21 cellular contexts compared by ENCODE assay signal in genomic region chr17:59380474-59380873, GRCh38. TPM values are rescaled to one million over a fixed set of nuclear protein-coding genes. Genes with fewer than 3 reads are reported as not detected.
A peak's percentile ranks its signal among the peaks of the same experiment; 100 is the strongest.
DNase-seq lines count a peak whose midpoint lies in the region; ATAC-seq and TF ChIP-seq lines count a peak whose summit lies in the region.
"Had no signal": no experiment of that assay in that cellular context is flagged by ENCODE, and none has a peak within 500 bp of the region (broad histone marks: within the 10 kb centered on the region; RNA-seq: fewer than 3 reads in every experiment).

No MANE protein-coding gene starts in this region.

- no peak overlapping the region for H2BK15ac ChIP-seq in mesenchymal stem cell (ENCODE audit: low read depth, poor library complexity, severe bottlenecking)

- DNase-seq in WTC11 (ENCODE audit: low spot score): no peak
- no peak for DNase-seq in body of pancreas
- no peak for DNase-seq in substantia nigra (lab: John Stamatoyannopoulos, UW)
- DNase-seq in HuH-7 (ENCODE audit: low spot score): no peak
- DNase-seq in NCI-H748 treated with DMSO at 0.1 percent for 48 hours (lab: John Stamatoyannopoulos, UW): no peak
- no peak for DNase-seq in mesenchymal stem cell
- DNase-seq: activated CD4-positive, alpha-beta T cell treated with anti-CD3 and anti-CD28 coated beads for 48 hours; activated effector memory CD4-positive, alpha-beta T cell treated with Interleukin-2 at 50 U/mL for 16 hours; amniotic stem cell; CD4-positive, alpha-beta T cell; glutamatergic neuron; MM.1S; NCI-H1694; SIG-M5; stimulated activated CD4-positive, alpha-beta T cell treated with anti-CD3 and anti-CD28 coated beads, Interleukin-12 subunit alpha, Interleukin-12 subunit beta, amount 100 ng/mL, for 4 hours; stimulated activated CD8-positive, alpha-beta memory T cell treated with anti-CD3 and anti-CD28 coated beads, Interleukin-4, amount 100 ng/mL, for 48 hours; testis had no signal

- H2BK12ac ChIP-seq in mesenchymal stem cell (ENCODE audit: low read length in 2 of 2): no peak overlapping the region

- no peak overlapping the region for H2BK5ac ChIP-seq in mesenchymal stem cell (ENCODE audit: low read depth, low read length, poor library complexity, severe bottlenecking)

- no peak overlapping the region for H3K18ac ChIP-seq in mesenchymal stem cell (ENCODE audit: low read depth in 1 of 2, low read length in 2 of 2)

- no peak overlapping the region for H4K91ac ChIP-seq in mesenchymal stem cell (ENCODE audit: low read length)

- no peak overlapping the region for H3K14ac ChIP-seq in mesenchymal stem cell (ENCODE audit: low read length in 2 of 2)

- H3K4me2 ChIP-seq in mesenchymal stem cell (ENCODE audit: low read length, poor library complexity, severe bottlenecking): no peak overlapping the region
- H3K4me2 ChIP-seq: neural progenitor cell had no signal

- no peak overlapping the region for H2AK5ac ChIP-seq in mesenchymal stem cell (ENCODE audit: low read length, severe bottlenecking)

- CTCF ChIA-PET in WTC11 (lab: Charles Lee): interaction anchor here (1.5 kb wide), 1 partner anchor 15 kb away, joined by 4 read pairs; no protein-coding TSS in a partner anchor

- peaks cover 56% of the 10 kb centered on the region for H3K4me1 ChIP-seq in body of pancreas
- H3K4me1 ChIP-seq in mucosa of rectum (ENCODE audit: control insufficient read depth in 2 of 2, insufficient read depth in 2 of 2, low read length in 2 of 2): peaks cover 37 to 43% of the 10 kb centered on the region in 2 donors
- H3K4me1 ChIP-seq in mesenchymal stem cell (ENCODE audit: control insufficient read depth, insufficient read depth, low read depth, low read length): peaks cover 14% of the 10 kb centered on the region

- H3K79me1 ChIP-seq in mesenchymal stem cell (replicated peaks; ENCODE audit: low read length, poor library complexity, severe bottlenecking): peaks cover 7% of the 10 kb centered on the region

- POLR2A ChIA-PET in WTC11 (lab: Charles Lee): interaction anchor here (0.6 kb wide), 1 partner anchor 177 kb away, joined by 8 read pairs; no protein-coding TSS in a partner anchor

- no peak overlapping the region for H2BK120ac ChIP-seq in mesenchymal stem cell (ENCODE audit: low read depth, low read length)

- no peak overlapping the region for H3K4me3 Mint-ChIP-seq in WTC11
- H3K4me3 Mint-ChIP-seq: CD4-positive, alpha-beta T cell; neural progenitor cell had no signal

- H3K36me3 ChIP-seq in body of pancreas (replicated peaks in 1 of 2; ENCODE audit: insufficient read depth in 1 of 2, low read depth in 2 of 2): no peaks in the 10 kb centered on the region
- H3K36me3 ChIP-seq in mucosa of rectum (ENCODE audit: control insufficient read depth in 2 of 2, insufficient read depth in 2 of 2, low read length in 2 of 2): no peaks in the 10 kb centered on the region
- H3K36me3 ChIP-seq in mesenchymal stem cell (ENCODE audit: control insufficient read depth in 1 of 2, insufficient read depth in 2 of 2, low read depth in 1 of 2, low read length in 2 of 2): peaks cover 3 to 8% of the 10 kb centered on the region in 2 experiments
- H3K36me3 ChIP-seq: neural progenitor cell had no signal

- ATAC-seq in WTC11 (no peak), body of pancreas (no peak), HG02610 (IDR thresholded peaks at IDR 0.05; ENCODE audit: unreplicated experiment) (no peak)
- ATAC-seq: left lobe of liver had no signal

- TF ChIP-seq CTCF in WTC11 (IDR thresholded peaks at IDR 0.05) (no peak), body of pancreas (IDR thresholded peaks at IDR 0.05) (no peak)

- H3K27ac ChIP-seq in body of pancreas (peak overlapping the region in 3 of 4 donors; percentile 80 to 85 (median 83)), mucosa of rectum (ENCODE audit: low read depth in 2 of 2, low read length in 2 of 2) (peak overlapping the region; percentile 66 to 67), substantia nigra (ENCODE audit: low read depth, low read length, poor library complexity, severe bottlenecking) (peak overlapping the region; percentile 99), mesenchymal stem cell (ENCODE audit: low read length, poor library complexity, severe bottlenecking) (no peak overlapping the region)
- H3K27ac ChIP-seq: neural progenitor cell, testis had no signal

- H3K36me3 Mint-ChIP-seq in WTC11: no peaks in the 10 kb centered on the region

- no peak overlapping the region for H4K8ac ChIP-seq in mesenchymal stem cell (ENCODE audit: low read length)

- intact Hi-C loops in body of pancreas (cut with DNase I): no loop called here

- no peaks in the 10 kb centered on the region for H3K27me3 Mint-ChIP-seq in WTC11 (ENCODE audit: low read depth)
- H3K27me3 Mint-ChIP-seq: CD4-positive, alpha-beta T cell had no signal

- H3K27ac Mint-ChIP-seq in WTC11: peak overlapping the region; percentile 54; the same call in 1 of the 2 replicates
- H3K27ac Mint-ChIP-seq: neural progenitor cell had no signal

- H2AFZ ChIP-seq in mesenchymal stem cell (ENCODE audit: low read depth, low read length): no peak overlapping the region
- H2AFZ ChIP-seq: neural progenitor cell had no signal

- H3K23ac ChIP-seq in mesenchymal stem cell (ENCODE audit: low read length in 2 of 2): no peak overlapping the region

- H3K4ac ChIP-seq in mesenchymal stem cell (ENCODE audit: low read depth in 1 of 2, low read length in 2 of 2): no peak overlapping the region

- no peak overlapping the region for H3K4me3 ChIP-seq in body of pancreas
- H3K4me3 ChIP-seq in mucosa of rectum (ENCODE audit: low read length in 2 of 2): no peak overlapping the region
- no peak overlapping the region for H3K4me3 ChIP-seq in mesenchymal stem cell (ENCODE audit: insufficient read depth in 1 of 2, low read depth in 1 of 2, low read length in 2 of 2)
- H3K4me3 ChIP-seq: neural progenitor cell, testis had no signal

- H3K9me3 ChIP-seq in body of pancreas: no peaks in the 10 kb centered on the region
- H3K9me3 ChIP-seq in mucosa of rectum (ENCODE audit: control insufficient read depth in 2 of 2, low read length in 2 of 2): no peaks in the 10 kb centered on the region
- no peaks in the 10 kb centered on the region for H3K9me3 ChIP-seq in mesenchymal stem cell (ENCODE audit: control insufficient read depth, low read length)
- H3K9me3 ChIP-seq: testis had no signal

- peaks cover 10% of the 10 kb centered on the region for H3K4me1 Mint-ChIP-seq in WTC11

- no peak overlapping the region for H3K9ac ChIP-seq in mucosa of rectum (ENCODE audit: low read depth in 1 of 2, low read length in 2 of 2)
- no peak overlapping the region for H3K9ac ChIP-seq in mesenchymal stem cell (ENCODE audit: low read length)
- H3K9ac ChIP-seq: neural progenitor cell had no signal

- H3K27me3 ChIP-seq in body of pancreas (no peaks in the 10 kb centered on the region), mucosa of rectum (ENCODE audit: control insufficient read depth in 2 of 2, insufficient read depth in 2 of 2, low read length in 2 of 2) (no peaks in the 10 kb centered on the region), mesenchymal stem cell (ENCODE audit: control insufficient read depth in 1 of 2, insufficient read depth in 1 of 2, low read length in 2 of 2) (no peaks in the 10 kb centered on the region)
- H3K27me3 ChIP-seq: neural progenitor cell, testis had no signal

- WGBS in body of pancreas, 2 donors: 94 to 97% methylated on average over 3 of the region's 3 CpGs
- WGBS in mesenchymal stem cell: 95% methylated on average over 1 of the region's 3 CpGs

- no peak for TF ChIP-seq POLR2A in body of pancreas (IDR thresholded peaks at IDR 0.05)

- H3K9me3 Mint-ChIP-seq in WTC11: peaks cover 3% of the 10 kb centered on the region; the same call in 1 of the 2 replicates
- H3K9me3 Mint-ChIP-seq: CD4-positive, alpha-beta T cell; neural progenitor cell had no signal

TF ChIP-seq in WTC11, 78 proteins besides CTCF, POLR2A, EP300 and RAD21 (continues in another document):
- no peak for TF ChIP-seq NFYB (CRISPR knock-in tag; conservative IDR thresholded peaks at IDR 0.05; ENCODE audit: low read depth)
- no peak for TF ChIP-seq FOXP4 (CRISPR knock-in tag; IDR thresholded peaks at IDR 0.05)
- no peak for TF ChIP-seq GRHL2 (CRISPR knock-in tag; IDR thresholded peaks at IDR 0.05; ENCODE audit: insufficient replicate concordance, severe bottlenecking)
- TF ChIP-seq GTF2I (CRISPR knock-in tag; conservative IDR thresholded peaks at IDR 0.05): no peak
- TF ChIP-seq E2F1 (CRISPR knock-in tag; IDR thresholded peaks at IDR 0.05): no peak
- TF ChIP-seq IRF1 (CRISPR knock-in tag; IDR thresholded peaks at IDR 0.05): no peak
- no peak for TF ChIP-seq ZNF423 (CRISPR knock-in tag; IDR thresholded peaks at IDR 0.05)

RNA-seq across cellular contexts. Expression of gene YPEL2, which starts 49.0 kb away (rescaled TPM):
- total RNA-seq in WTC11 (2021) (2.2 to 3.1 TPM (median 2.5 TPM) in 3 replicates), body of pancreas (10 to 100 TPM; 26.7 to 27.0 TPM)
- polyA plus RNA-seq in mesenchymal stem cell (2013, experiment 1 of 2): 10.5 TPM
- 10.8 TPM for polyA plus RNA-seq in mesenchymal stem cell (2013, experiment 2 of 2)
